Comparison of ENCODE assay signal across 8 cellular contexts in genomic region chr3:136753112-136753939, GRCh38. TPM values are rescaled to one million over a fixed set of nuclear protein-coding genes. Genes with fewer than 3 reads are reported as not detected.
DNase-seq lines count a peak whose midpoint lies in the region; ATAC-seq, FAIRE-seq and TF ChIP-seq lines count a peak whose summit lies in the region.

No MANE protein-coding gene starts in this region.

- FAIRE-seq in RCC 7860 (lab: Jason Lieb, UNC): no peak

- no peaks in the 10 kb centered on the region for H3K27me3 Mint-ChIP-seq in Calu3 (ENCODE audit: unreplicated experiment)
- H3K27me3 Mint-ChIP-seq in stimulated activated memory B cell treated with anti-CD40 and anti-IgM and Interleukin-4, amounts not matched to agents 10 μg/mL and 1 μg/mL and 100 μg/mL, for 72 hours: no peaks in the 10 kb centered on the region

- CTCF ChIA-PET in Calu3 (lab: Charles Lee): interaction anchor here (0.6 to 4.1 kb wide), 42 partner anchors 11 to 679 kb away, joined by 3 to 170 read pairs (median 6); partner anchors contain the start of genes IL20RB, MSL2 and NCK1

- H3K36me3 Mint-ChIP-seq in Calu3 (ENCODE audit: insufficient read depth, unreplicated experiment): peaks cover 40% of the 10 kb centered on the region
- peaks cover 15 to 23% of the 10 kb centered on the region in 2 donors for H3K36me3 Mint-ChIP-seq in activated naive CD4-positive, alpha-beta T cell treated with anti-CD3 and anti-CD28 coated beads, Interleukin-2, amount 50 U/mL, for 72 hours
- H3K36me3 Mint-ChIP-seq in stimulated activated memory B cell treated with anti-CD40 and anti-IgM and Interleukin-4, amounts not matched to agents 10 μg/mL and 1 μg/mL and 100 μg/mL, for 72 hours: no peaks in the 10 kb centered on the region

- H3K4me3 Mint-ChIP-seq in Calu3 (ENCODE audit: low read depth, unreplicated experiment): peak overlapping the region; percentile 73
- peak overlapping the region; percentile 91 for H3K4me3 Mint-ChIP-seq in stimulated activated memory B cell treated with anti-CD40 and anti-IgM and Interleukin-4, amounts not matched to agents 10 μg/mL and 1 μg/mL and 100 μg/mL, for 72 hours

- peaks cover 44% of the 10 kb centered on the region for H3K4me1 Mint-ChIP-seq in Calu3 (ENCODE audit: low read depth, unreplicated experiment)
- peaks cover 45% of the 10 kb centered on the region for H3K4me1 Mint-ChIP-seq in stimulated activated memory B cell treated with anti-CD40 and anti-IgM and Interleukin-4, amounts not matched to agents 10 μg/mL and 1 μg/mL and 100 μg/mL, for 72 hours

- DNase-seq in Calu3 (no peak), medulla oblongata (ENCODE audit: extremely low spot score) (no peak), RCC 7860 (ENCODE audit: low spot score) (no peak)
- no peak for DNase-seq in activated naive CD4-positive, alpha-beta T cell treated with anti-CD3 and anti-CD28 coated beads, Interleukin-2, amount 50 U/mL, for 72 hours (ENCODE audit: low spot score in 2 of 2)

- H3K9me3 Mint-ChIP-seq in Calu3 (ENCODE audit: low read depth, unreplicated experiment): peaks cover 1% of the 10 kb centered on the region
- no peaks in the 10 kb centered on the region for H3K9me3 Mint-ChIP-seq in activated naive CD4-positive, alpha-beta T cell treated with anti-CD3 and anti-CD28 coated beads, Interleukin-2, amount 50 U/mL, for 72 hours
- peaks cover 1% of the 10 kb centered on the region for H3K9me3 Mint-ChIP-seq in stimulated activated memory B cell treated with anti-CD40 and anti-IgM and Interleukin-4, amounts not matched to agents 10 μg/mL and 1 μg/mL and 100 μg/mL, for 72 hours

- intact Hi-C loops in Calu3 (cut with micrococcal nuclease; ENCODE audit: unreplicated experiment): loop anchor here (1.0 to 5.0 kb wide), 6 partner anchors 65 to 679 kb away; partner anchors contain the start of genes IL20RB and MSL2

- H3K9ac ChIP-seq in HUES48 (ENCODE audit: low read depth, low read length): peak overlapping the region; percentile 95

- no peak for TF ChIP-seq CTCF in Calu3 (IDR thresholded peaks at IDR 0.05; ENCODE audit: unreplicated experiment)

- no peaks in the 10 kb centered on the region for H3K36me3 ChIP-seq in HUES48 (ENCODE audit: control insufficient read depth, insufficient read depth, low read length)

- H3K27me3 ChIP-seq in HUES48 (ENCODE audit: control insufficient read depth, insufficient read depth, low read length): no peaks in the 10 kb centered on the region

- H3K4me3 ChIP-seq in HUES48 (ENCODE audit: low read depth, low read length): peak overlapping the region; percentile 80
- H3K4me3 ChIP-seq in iPS-11a (ENCODE audit: low read depth, low read length): peak overlapping the region; percentile 55

- H3K27ac ChIP-seq in HUES48 (ENCODE audit: low read depth, low read length): peak overlapping the region; percentile 100

- no peak for ATAC-seq in activated naive CD4-positive, alpha-beta T cell treated with anti-CD3 and anti-CD28 coated beads, Interleukin-2, amount 50 U/mL, for 72 hours
- no peak for ATAC-seq in stimulated activated memory B cell treated with anti-CD40 and anti-IgM and Interleukin-4, amounts not matched to agents 10 μg/mL and 1 μg/mL and 100 μg/mL, for 72 hours
- ATAC-seq in HG03280 (IDR thresholded peaks at IDR 0.05; ENCODE audit: unreplicated experiment): no peak

- H3K27ac Mint-ChIP-seq in Calu3 (ENCODE audit: unreplicated experiment): peak overlapping the region; percentile 67
- peak overlapping the region; percentile 94 to 97 for H3K27ac Mint-ChIP-seq in activated naive CD4-positive, alpha-beta T cell treated with anti-CD3 and anti-CD28 coated beads, Interleukin-2, amount 50 U/mL, for 72 hours
- peak overlapping the region; percentile 95 for H3K27ac Mint-ChIP-seq in stimulated activated memory B cell treated with anti-CD40 and anti-IgM and Interleukin-4, amounts not matched to agents 10 μg/mL and 1 μg/mL and 100 μg/mL, for 72 hours

- peaks cover 28% of the 10 kb centered on the region for H3K4me1 ChIP-seq in HUES48 (ENCODE audit: control insufficient read depth, insufficient read depth, low read length)

- BruUV-seq in Calu3 (replicated peaks; lab: Mats Ljungman, UMichigan): TSS peak; percentile 84

- H3K9me3 ChIP-seq in HUES48 (ENCODE audit: control insufficient read depth, insufficient read depth, low read length): no peaks in the 10 kb centered on the region

RNA-seq across cellular contexts. Expression of gene STAG1, which starts 1.1 kb away (rescaled TPM):
- 33.3 and 39.3 TPM in 2 replicates for total RNA-seq in Calu3 (2022)
- total RNA-seq in activated naive CD4-positive, alpha-beta T cell treated with anti-CD3 and anti-CD28 coated beads, Interleukin-2, amount 50 U/mL, for 72 hours: 10 to 100 TPM; 35.8 to 40.5 TPM
